In the genomic region with DNA sequence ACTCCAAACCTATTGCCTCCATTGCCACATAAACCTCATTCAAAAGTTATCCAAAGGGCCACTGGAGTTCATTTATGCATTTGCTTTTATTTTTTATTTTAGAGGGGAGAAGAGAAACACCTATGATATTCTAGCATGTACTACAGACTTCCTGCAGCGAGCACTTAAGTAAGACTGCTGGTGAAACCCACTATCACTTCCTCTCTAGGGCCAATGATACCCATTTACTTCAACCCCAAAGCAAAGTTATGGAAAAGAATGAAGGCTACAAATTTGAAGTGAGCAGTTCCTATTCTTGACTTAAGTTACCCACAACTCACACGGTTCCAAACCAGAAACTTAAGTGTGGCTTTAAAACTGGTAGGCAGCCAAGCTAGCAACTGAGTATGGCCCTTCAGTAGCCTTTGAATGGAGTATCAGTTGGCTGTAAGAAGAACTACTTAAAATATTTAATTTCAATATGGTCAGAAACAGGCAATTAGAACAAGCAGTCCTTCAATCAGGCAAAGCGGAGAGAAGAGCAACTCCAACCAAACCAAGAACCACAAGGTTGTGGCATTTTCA, we compare ENCODE assay signal across 20 cellular contexts.
DNase-seq lines count a peak whose midpoint lies in the region; ATAC-seq and TF ChIP-seq lines count a peak whose summit lies in the region.
"Had no signal": no experiment of that assay in that cellular context is flagged by ENCODE, and none has a peak within 500 bp of the region (broad histone marks: within the 10 kb centered on the region; RNA-seq: fewer than 3 reads in every experiment).

No MANE protein-coding gene starts in this region.

- no peak overlapping the region for H4K91ac ChIP-seq in H9 (ENCODE audit: insufficient read length, low read depth, low read length)

- H2BK120ac ChIP-seq in H9 (ENCODE audit: low read depth, low read length, poor library complexity, severe bottlenecking) = no peak overlapping the region

- no peak for TF ChIP-seq CTCF in OCI-LY7 (conservative IDR thresholded peaks at IDR 0.05; ENCODE audit: low read length)
- TF ChIP-seq CTCF in H9 (conservative IDR thresholded peaks at IDR 0.05) = no peak
- no peak for TF ChIP-seq CTCF in glutamatergic neuron (IDR thresholded peaks at IDR 0.05; ENCODE audit: partially characterized antibody, unreplicated experiment)

- no peak overlapping the region for H2AK5ac ChIP-seq in H9 (ENCODE audit: insufficient read length, low read length)

- no peak overlapping the region for H3K4ac ChIP-seq in H9 (ENCODE audit: low read depth, low read length)

- H4K5ac ChIP-seq in H9 (ENCODE audit: insufficient read length, low read depth, low read length) = no peak overlapping the region

- CTCF ChIA-PET in OCI-LY7 (lab: Charles Lee; ENCODE audit: unreplicated experiment) = no interaction called here

- no peak overlapping the region for H4K8ac ChIP-seq in H9 (replicated peaks; ENCODE audit: insufficient read length, low read depth, low read length)

- ATAC-seq in naive B cell (ENCODE audit: low read depth in 2 of 2) = peak; percentile 37 to 63
- no peak for ATAC-seq in GM21515 (IDR thresholded peaks at IDR 0.05; ENCODE audit: unreplicated experiment)
- ATAC-seq: GM23338, SK-N-SH treated with all-trans-retinoic acid at 6 μM for 48 hours had no signal

- H3K9me3 ChIP-seq in OCI-LY7 (ENCODE audit: low read length) (no peaks in the 10 kb centered on the region), H9 (ENCODE audit: control insufficient read depth, low read depth, low read length) (no peaks in the 10 kb centered on the region)

- peak overlapping the region in 5 of 6 donors; percentile 22 to 69 (median 48) for H3K27ac Mint-ChIP-seq in naive B cell
- no peak overlapping the region for H3K27ac Mint-ChIP-seq in H9
- no peak overlapping the region for H3K27ac Mint-ChIP-seq in glutamatergic neuron (ENCODE audit: unreplicated experiment)
- H3K27ac Mint-ChIP-seq: GM23338 had no signal

- H3K9ac ChIP-seq in H9 (ENCODE audit: extremely low read depth, insufficient read length, low read length) = no peak overlapping the region
- H3K9ac ChIP-seq: KMS-11 had no signal

- H2AFZ ChIP-seq in OCI-LY7 (ENCODE audit: low read length) (no peak overlapping the region), H9 (ENCODE audit: low read length) (no peak overlapping the region)
- H2AFZ ChIP-seq: GM23338 had no signal

- H3K14ac ChIP-seq in H9 (ENCODE audit: insufficient read depth, low read length) = no peak overlapping the region

- H3K79me2 ChIP-seq in OCI-LY7 (ENCODE audit: insufficient read depth, low read depth, low read length) = no peaks in the 10 kb centered on the region
- no peaks in the 10 kb centered on the region for H3K79me2 ChIP-seq in H9 (ENCODE audit: insufficient read depth, low read length)

- H3T11ph ChIP-seq in H9 (ENCODE audit: low read length) = no peak overlapping the region

- no peaks in the 10 kb centered on the region for H3K23me2 ChIP-seq in H9 (ENCODE audit: insufficient read length, low read depth, low read length, poor library complexity, severe bottlenecking)

- H3K4me2 ChIP-seq in OCI-LY7 (ENCODE audit: low read length) = no peak overlapping the region
- no peak overlapping the region for H3K4me2 ChIP-seq in H9 (ENCODE audit: insufficient read depth, insufficient read length, low read length)
- H3K4me2 ChIP-seq: GM23338, KMS-11 had no signal

- H3K9me3 Mint-ChIP-seq in naive B cell (no peaks in the 10 kb centered on the region), H9 (no peaks in the 10 kb centered on the region), glutamatergic neuron (ENCODE audit: unreplicated experiment) (peaks cover 1% of the 10 kb centered on the region)
- H3K9me3 Mint-ChIP-seq: CD4-positive, CD25-positive, alpha-beta regulatory T cell; GM23338 had no signal

- no peaks in the 10 kb centered on the region for H3K9me2 ChIP-seq in OCI-LY7 (ENCODE audit: insufficient read depth, low read length)

- no peaks in the 10 kb centered on the region for H4K20me1 ChIP-seq in OCI-LY7 (ENCODE audit: insufficient read depth, low read length)
- H4K20me1 ChIP-seq in H9 (ENCODE audit: control insufficient read depth, insufficient read depth, insufficient read length) = no peaks in the 10 kb centered on the region

- H3K4me1 Mint-ChIP-seq in naive B cell (peaks cover 19 to 27% (median 20%) of the 10 kb centered on the region in 3 donors), H9 (peaks cover 15 to 33% of the 10 kb centered on the region in 2 experiments), glutamatergic neuron (ENCODE audit: low read depth, unreplicated experiment) (peaks cover 2% of the 10 kb centered on the region)

- H3K4me1 ChIP-seq in OCI-LY7 (ENCODE audit: insufficient read depth, low read length, poor library complexity, severe bottlenecking) (peaks cover 12% of the 10 kb centered on the region), H9 (ENCODE audit: insufficient read depth, low read length) (no peaks in the 10 kb centered on the region)

- no peak overlapping the region for H2BK20ac ChIP-seq in H9 (ENCODE audit: low read depth, low read length, poor library complexity, severe bottlenecking)

- H3K4me3 ChIP-seq in Jurkat, Clone E6-1 (ENCODE audit: low read length) = no peak overlapping the region
- no peak overlapping the region for H3K4me3 ChIP-seq in OCI-LY7 (ENCODE audit: low read depth, low read length, poor library complexity, severe bottlenecking)
- H3K4me3 ChIP-seq: GM23338 had no signal

- POLR2A ChIA-PET in OCI-LY7 (lab: Charles Lee) = no interaction called here

- H3K36me3 Mint-ChIP-seq in naive B cell = peaks cover 20 to 34% of the 10 kb centered on the region in 2 donors
- peaks cover 7 to 17% (median 12%) of the 10 kb centered on the region in 3 experiments; a peak in 6 of 7 replicates for H3K36me3 Mint-ChIP-seq in H9 (ENCODE audit: insufficient read depth in 1 of 3, low read depth in 3 of 3)
- peaks cover 4% of the 10 kb centered on the region for H3K36me3 Mint-ChIP-seq in glutamatergic neuron (ENCODE audit: unreplicated experiment)

- H3K27me3 Mint-ChIP-seq in naive B cell = no peaks in the 10 kb centered on the region
- no peaks in the 10 kb centered on the region for H3K27me3 Mint-ChIP-seq in H9 (ENCODE audit: low read depth)
- no peaks in the 10 kb centered on the region for H3K27me3 Mint-ChIP-seq in glutamatergic neuron (ENCODE audit: unreplicated experiment)
- H3K27me3 Mint-ChIP-seq: CD4-positive, CD25-positive, alpha-beta regulatory T cell had no signal

- H3K56ac ChIP-seq in H9 (ENCODE audit: insufficient read length, low read depth, low read length) = no peak overlapping the region

- H2BK15ac ChIP-seq in H9 (ENCODE audit: low read depth, low read length) = no peak overlapping the region

- no TSS peak for BruUV-seq in OCI-LY7 (replicated peaks; lab: Mats Ljungman, UMichigan)

- DNase-seq in DMS79 (lab: John Stamatoyannopoulos, UW) (peak; percentile 60), OCI-LY7 (ENCODE audit: low spot score) (peak; percentile 22), naive B cell (no peak), H9 (no peak), glutamatergic neuron (no peak)
- peak; percentile 9 for DNase-seq in Jurkat, Clone E6-1 (ENCODE audit: low read depth, low spot score)
- DNase-seq: CD4-positive, CD25-positive, alpha-beta regulatory T cell; DND-41; HCEC 1CT; NCI-H1092 treated with DMSO at 0.1 percent for 48 hours; NCI-H1436 treated with DMSO at 0.1 percent for 48 hours; NCI-H2029; NCI-H524 treated with DMSO at 0.1 percent for 48 hours; NCI-H82; SHP77 treated with DMSO at 0.1 percent for 48 hours had no signal

- no peaks in the 10 kb centered on the region for H3K27me3 ChIP-seq in H9 (ENCODE audit: insufficient read depth, low read length)

- H2BK12ac ChIP-seq in H9 (ENCODE audit: insufficient read length, low read depth, low read length) = no peak overlapping the region

- peaks cover 95% of the 10 kb centered on the region for H3K36me3 ChIP-seq in OCI-LY7 (ENCODE audit: insufficient read depth, low read length)

- WGBS in H9 (ENCODE audit: extremely low coverage, insufficient read length, low lambda C conversion rate) = no CpG with 5 or more reads among the region's 3 CpGs

- intact Hi-C loops in OCI-LY7 (cut with micrococcal nuclease; ENCODE audit: unreplicated experiment) = no loop called here

- no peak overlapping the region for H2BK5ac ChIP-seq in H9 (ENCODE audit: insufficient read length, low read length)

- H3K18ac ChIP-seq in H9 (ENCODE audit: insufficient read length, low read depth, low read length) = no peak overlapping the region

- no peaks in the 10 kb centered on the region for H3K79me1 ChIP-seq in H9 (ENCODE audit: insufficient read depth, low read depth, low read length, poor library complexity, severe bottlenecking)

- no peak overlapping the region for H3K27ac ChIP-seq in OCI-LY7 (ENCODE audit: low read depth, low read length, poor library complexity, severe bottlenecking)
- no peak overlapping the region for H3K27ac ChIP-seq in H9 (ENCODE audit: insufficient read length, low read depth, low read length)
- H3K27ac ChIP-seq: KMS-11, RWPE1 had no signal

- H3K23ac ChIP-seq in H9 (ENCODE audit: insufficient read length, low read depth, low read length) = no peak overlapping the region

- H3K4me3 Mint-ChIP-seq in naive B cell (peak overlapping the region in 3 of 8 donors; percentile 2 to 45 (median 25)), H9 (no peak overlapping the region), glutamatergic neuron (ENCODE audit: unreplicated experiment) (no peak overlapping the region)
- H3K4me3 Mint-ChIP-seq: CD4-positive, CD25-positive, alpha-beta regulatory T cell; GM23338 had no signal

Comparison
In these comparisons a context has a peak if more than half of its experiments do, and no peak if none do; other contexts are left out.
1. DNase-seq: peak in DMS79 (single experiment), Jurkat, Clone E6-1 (single experiment) and OCI-LY7 (single experiment); none in naive B cell (single experiment), H9 (single experiment) and glutamatergic neuron (single experiment).
2. H3K27ac Mint-ChIP-seq: peak in naive B cell (5 of 6); none in H9 (0 of 3) and glutamatergic neuron (single experiment).